ENCODE assay signal across 1 cellular context in genomic region chr9:137116728-137117127, GRCh38.
TF ChIP-seq lines count a peak whose summit lies in the region.

No MANE protein-coding gene starts in this region.

TF ChIP-seq in GM23338, 12 proteins besides CTCF, POLR2A, EP300 and RAD21 (continued from another document):
- TF ChIP-seq ZNF462 (CRISPR knock-in tag; IDR thresholded peaks at IDR 0.05) (no peak), CREB1 (CRISPR knock-in tag; IDR thresholded peaks at IDR 0.05; ENCODE audit: low read depth) (no peak), POLR2AphosphoS5 (IDR thresholded peaks at IDR 0.05; ENCODE audit: low read depth) (no peak), EZH2 (IDR thresholded peaks at IDR 0.05; ENCODE audit: low read depth, unreplicated experiment) (no peak)
